29 cellular contexts compared by ENCODE assay signal in genomic region chr1:79819140-79819539, GRCh38.
"Had no signal": no experiment of that assay in that cellular context is flagged by ENCODE, and none has a peak within 500 bp of the region (broad histone marks: within the 10 kb centered on the region; RNA-seq: fewer than 3 reads in every experiment).

No MANE protein-coding gene starts in this region.

- H3K4me3 ChIP-seq: adrenal gland, body of pancreas, esophagus muscularis mucosa, heart right ventricle, ovary, right lobe of liver, skin epidermis, testis, transverse colon had no signal

- H3K4me3 Mint-ChIP-seq: activated naive CD4-positive, alpha-beta T cell treated with anti-CD3 and anti-CD28 coated beads for 36 hours; activated naive CD8-positive, alpha-beta T cell treated with anti-CD3 and anti-CD28 coated beads for 36 hours; activated T-helper 1 cell treated with anti-CD3 and anti-CD28 coated beads, Interleukin-12 subunit alpha, Interleukin-12 subunit beta, Interleukin-2, Interleukin-4 antibody, amounts not matched to agents 30 ng/mL and 10 ng/mL and 1 ng/mL, durations not matched to agents 14 hours and 24 hours and 36 hours; memory B cell; naive thymus-derived CD4-positive, alpha-beta T cell had no signal

- H3K4me1 Mint-ChIP-seq: activated naive CD8-positive, alpha-beta T cell treated with anti-CD3 and anti-CD28 coated beads for 36 hours; memory B cell; naive thymus-derived CD4-positive, alpha-beta T cell had no signal

- H3K27ac ChIP-seq: adrenal gland, body of pancreas, esophagus muscularis mucosa, foreskin keratinocyte, heart right ventricle, ovary, right lobe of liver, skin epidermis, testis, transverse colon, WERI-Rb-1 had no signal

- ATAC-seq: activated CD4-positive, CD25-positive, alpha-beta regulatory T cell treated with anti-CD3 and anti-CD28 coated beads, Interleukin-2, amount 50 U/mL, for 24 hours; body of pancreas; foreskin keratinocyte; heart right ventricle; naive thymus-derived CD4-positive, alpha-beta T cell; right lobe of liver; stimulated activated naive CD8-positive, alpha-beta T cell treated with anti-CD3 and anti-CD28 coated beads, Interleukin-15, Interleukin-2, amounts not matched to agents 100 U/mL and 50 U/mL, for 24 hours had no signal

- H3K4me1 ChIP-seq: adrenal gland, body of pancreas, esophagus muscularis mucosa, foreskin keratinocyte, heart right ventricle, right lobe of liver, testis, transverse colon had no signal

- H3K27ac Mint-ChIP-seq: activated naive CD4-positive, alpha-beta T cell treated with anti-CD3 and anti-CD28 coated beads for 36 hours; activated naive CD8-positive, alpha-beta T cell treated with anti-CD3 and anti-CD28 coated beads for 36 hours; activated T-helper 1 cell treated with anti-CD3 and anti-CD28 coated beads, Interleukin-12 subunit alpha, Interleukin-12 subunit beta, Interleukin-2, Interleukin-4 antibody, amounts not matched to agents 30 ng/mL and 10 ng/mL and 1 ng/mL, durations not matched to agents 14 hours and 24 hours and 36 hours; memory B cell; naive thymus-derived CD4-positive, alpha-beta T cell; progenitor cell of endocrine pancreas had no signal

- H3K9me3 ChIP-seq: adrenal gland, body of pancreas, esophagus muscularis mucosa, heart right ventricle, ovary, right lobe of liver, testis, transverse colon had no signal

- H3K36me3 Mint-ChIP-seq: activated naive CD8-positive, alpha-beta T cell treated with anti-CD3 and anti-CD28 coated beads for 36 hours; memory B cell; naive thymus-derived CD4-positive, alpha-beta T cell had no signal

- H3K36me3 ChIP-seq: adrenal gland, esophagus muscularis mucosa, heart right ventricle, ovary, right lobe of liver, transverse colon, WERI-Rb-1 had no signal

- DNase-seq: activated CD4-positive, alpha-beta T cell treated with anti-CD3 and anti-CD28 coated beads for 48 hours; activated CD4-positive, alpha-beta T cell treated with anti-CD3 and anti-CD28 coated beads, Interleukin-2, amount 50 U/mL, for 48 hours; activated CD8-positive, alpha-beta memory T cell treated with anti-CD3 and anti-CD28 coated beads for 24 hours; activated effector memory CD4-positive, alpha-beta T cell treated with anti-CD3 and anti-CD28 coated beads, Interleukin-2, amount 50 U/mL, for 16 hours; activated naive CD4-positive, alpha-beta T cell treated with anti-CD3 and anti-CD28 coated beads for 36 hours; activated naive CD8-positive, alpha-beta T cell treated with anti-CD3 and anti-CD28 coated beads for 36 hours; adrenal gland; aorta; body of pancreas; dermis blood vessel endothelial cell; effector CD4-positive, alpha-beta T cell; foreskin keratinocyte; heart right ventricle; midbrain; naive thymus-derived CD4-positive, alpha-beta T cell; ovary; right lobe of liver; stimulated activated CD4-positive, alpha-beta T cell treated with anti-CD3 and anti-CD28 coated beads, Interleukin-12 subunit alpha, Interleukin-12 subunit beta, amount 100 ng/mL, for 4 hours; stimulated activated CD4-positive, alpha-beta T cell treated with anti-CD3 and anti-CD28 coated beads, Interleukin-4, amount 100 ng/mL, for 1 hour; stimulated activated naive CD8-positive, alpha-beta T cell treated with anti-CD3 and anti-CD28 coated beads, Interleukin-15, Interleukin-2, amounts not matched to agents 100 U/mL and 50 U/mL, for 24 hours; testis; transverse colon; WERI-Rb-1 had no signal

- H3K27me3 Mint-ChIP-seq: activated naive CD8-positive, alpha-beta T cell treated with anti-CD3 and anti-CD28 coated beads for 36 hours; memory B cell; naive thymus-derived CD4-positive, alpha-beta T cell; progenitor cell of endocrine pancreas had no signal

- H3K9me3 Mint-ChIP-seq: activated naive CD8-positive, alpha-beta T cell treated with anti-CD3 and anti-CD28 coated beads for 36 hours; memory B cell had no signal

- H3K27me3 ChIP-seq: adrenal gland, body of pancreas, esophagus muscularis mucosa, foreskin keratinocyte, heart right ventricle, ovary, right lobe of liver, testis, transverse colon had no signal
